ENCODE assay signal across 14 cellular contexts in genomic region chr10:101444499-101444898, GRCh38.
DNase-seq lines count a peak whose midpoint lies in the region; ATAC-seq, FAIRE-seq and TF ChIP-seq lines count a peak whose summit lies in the region.
"Had no signal": no experiment of that assay in that cellular context is flagged by ENCODE, and none has a peak within 500 bp of the region (broad histone marks: within the 10 kb centered on the region; RNA-seq: fewer than 3 reads in every experiment).

No MANE protein-coding gene starts in this region.

- H3K27me3 ChIP-seq in CD4-positive, alpha-beta T cell (ENCODE audit: control insufficient read depth, insufficient read depth, low read length): no peaks in the 10 kb centered on the region

- no peak overlapping the region for H3K27ac Mint-ChIP-seq in CD4-positive, alpha-beta T cell
- no peak overlapping the region for H3K27ac Mint-ChIP-seq in activated T-cell treated with anti-CD3 and anti-CD28 coated beads, Interleukin-2, amount 50 U/mL, for 24 hours
- H3K27ac Mint-ChIP-seq: T-helper 1 cell treated with Interleukin-12 subunit alpha and Interleukin-12 subunit beta and Interleukin-4 antibody, amounts not matched to agents 30 μg/mL and 1 μg/mL, for 36 hours had no signal

- CTCF ChIA-PET in CD4-positive, alpha-beta T cell (lab: Charles Lee): interaction anchor here (0.6 to 1.4 kb wide), 3 partner anchors 23 to 225 kb away, joined by 3 to 4 read pairs (median 3); no protein-coding TSS in a partner anchor

- no peaks in the 10 kb centered on the region for H3K27me3 Mint-ChIP-seq in CD4-positive, alpha-beta T cell
- H3K27me3 Mint-ChIP-seq in activated T-cell treated with anti-CD3 and anti-CD28 coated beads, Interleukin-2, amount 50 U/mL, for 24 hours: no peaks in the 10 kb centered on the region

- ATAC-seq in CD4-positive, alpha-beta T cell (ENCODE audit: poor library complexity): no peak
- ATAC-seq: K562 had no signal

- H3K9me3 Mint-ChIP-seq in CD4-positive, alpha-beta T cell: no peaks in the 10 kb centered on the region
- H3K9me3 Mint-ChIP-seq in activated T-cell treated with anti-CD3 and anti-CD28 coated beads, Interleukin-2, amount 50 U/mL, for 24 hours: no peaks in the 10 kb centered on the region
- H3K9me3 Mint-ChIP-seq: T-helper 1 cell treated with Interleukin-12 subunit alpha and Interleukin-12 subunit beta and Interleukin-4 antibody, amounts not matched to agents 30 μg/mL and 1 μg/mL, for 36 hours had no signal

- H3K4me1 Mint-ChIP-seq in CD4-positive, alpha-beta T cell (ENCODE audit: low read depth): peaks cover 10% of the 10 kb centered on the region
- H3K4me1 Mint-ChIP-seq in activated T-cell treated with anti-CD3 and anti-CD28 coated beads, Interleukin-2, amount 50 U/mL, for 24 hours (ENCODE audit: low read depth): peaks cover 3% of the 10 kb centered on the region

- H3K27ac ChIP-seq in CD4-positive, alpha-beta T cell (ENCODE audit: low read depth, low read length): no peak overlapping the region
- H3K27ac ChIP-seq: HL-60 had no signal

- H3K4me3 ChIP-seq in LNCaP clone FGC (ENCODE audit: low read depth, low read length): no peak overlapping the region
- H3K4me3 ChIP-seq in foreskin fibroblast (ENCODE audit: low read depth in 1 of 2, low read length in 2 of 2): no peak overlapping the region
- H3K4me3 ChIP-seq: K562 had no signal

- TF ChIP-seq CTCF in CD4-positive, alpha-beta T cell (IDR thresholded peaks at IDR 0.05): peak; percentile 8
- 0 out of 2 replicates have a peak, but pooled peaks have one; percentile 11 for TF ChIP-seq CTCF in LNCaP clone FGC (IDR thresholded peaks at IDR 0.05; ENCODE audit: control insufficient read depth, extremely low read depth, insufficient read depth)
- TF ChIP-seq CTCF in foreskin fibroblast (IDR thresholded peaks at IDR 0.05; ENCODE audit: low read depth, low read length): no peak

- intact Hi-C loops in CD4-positive, alpha-beta T cell (cut with DNase I, micrococcal nuclease): no loop called here

- POLR2A ChIA-PET in CD4-positive, alpha-beta T cell (lab: Charles Lee): interaction anchor here (1.5 kb wide), 1 partner anchor 9 kb away, joined by 3 read pairs; no protein-coding TSS in a partner anchor

- no peak for TF ChIP-seq POLR2A in GM12892 (IDR thresholded peaks at IDR 0.05; ENCODE audit: low read depth, low read length)

- DNase-seq in NCI-H1417 (lab: John Stamatoyannopoulos, UW) (peak; percentile 28 to 88 (median 34)), NCI-H1417 treated with DMSO at 0.1 percent for 48 hours (lab: John Stamatoyannopoulos, UW) (no peak), LNCaP clone FGC (ENCODE audit: low read depth) (no peak), NCI-H69 (lab: John Stamatoyannopoulos, UW) (peak; percentile 83), foreskin fibroblast (no peak), GM12892 (ENCODE audit: insufficient read length) (no peak)
- DNase-seq in CD4-positive, alpha-beta T cell: no peak
- no peak for DNase-seq in activated T-cell treated with anti-CD3 and anti-CD28 coated beads, Interleukin-2, amount 50 U/mL, for 24 hours
- DNase-seq: Calu3; NK-92 treated with Interleukin-12 subunit alpha and Interleukin-12 subunit beta, amount 100 ng/mL, for 24 hours had no signal

- no peaks in the 10 kb centered on the region for H3K9me3 ChIP-seq in CD4-positive, alpha-beta T cell (ENCODE audit: control insufficient read depth, low read length)

- H3K36me3 Mint-ChIP-seq in CD4-positive, alpha-beta T cell (ENCODE audit: low read depth): no peaks in the 10 kb centered on the region
- H3K36me3 Mint-ChIP-seq in activated T-cell treated with anti-CD3 and anti-CD28 coated beads, Interleukin-2, amount 50 U/mL, for 24 hours (ENCODE audit: low read depth): no peaks in the 10 kb centered on the region

- no peak overlapping the region for H3K4me3 Mint-ChIP-seq in CD4-positive, alpha-beta T cell
- no peak overlapping the region for H3K4me3 Mint-ChIP-seq in activated T-cell treated with anti-CD3 and anti-CD28 coated beads, Interleukin-2, amount 50 U/mL, for 24 hours
- H3K4me3 Mint-ChIP-seq: T-helper 1 cell treated with Interleukin-12 subunit alpha and Interleukin-12 subunit beta and Interleukin-4 antibody, amounts not matched to agents 30 μg/mL and 1 μg/mL, for 36 hours had no signal

- FAIRE-seq in GM12892 (lab: Jason Lieb, UNC): no peak
- FAIRE-seq: H1, K562 had no signal

Comparison
In these comparisons a context has a peak if more than half of its experiments do, and no peak if none do; other contexts are left out.
1. DNase-seq: peak in NCI-H1417 (3 of 3) and NCI-H69 (single experiment); none in NCI-H1417 treated with DMSO at 0.1 percent for 48 hours (single experiment), CD4-positive, alpha-beta T cell (0 of 10), LNCaP clone FGC (single experiment), foreskin fibroblast (0 of 2), GM12892 (single experiment) and activated T-cell treated with anti-CD3 and anti-CD28 coated beads, Interleukin-2, amount 50 U/mL, for 24 hours (single experiment).